1 cellular context compared by ENCODE assay signal in genomic region chr1:65002508-65003315, GRCh38.
TF ChIP-seq lines count a peak whose summit lies in the region.

No MANE protein-coding gene starts in this region.

TF ChIP-seq in H1, 55 proteins besides CTCF, POLR2A, EP300 and RAD21 (continued from another document):
- peak; percentile 93 for TF ChIP-seq KDM4A (IDR thresholded peaks at IDR 0.05; ENCODE audit: low read depth, low read length, severe bottlenecking)
- peak; percentile 43; the same call in 1 of the 2 replicates for TF ChIP-seq BACH1 (IDR thresholded peaks at IDR 0.05; ENCODE audit: low read length)
